ENCODE assay signal across 1 cellular context in genomic region chr2:23519334-23519651, GRCh38.
TF ChIP-seq lines count a peak whose summit lies in the region.

No MANE protein-coding gene starts in this region.

TF ChIP-seq in GM23338, 12 proteins besides CTCF, POLR2A, EP300 and RAD21 (continued from another document):
- TF ChIP-seq, protein P1, sequence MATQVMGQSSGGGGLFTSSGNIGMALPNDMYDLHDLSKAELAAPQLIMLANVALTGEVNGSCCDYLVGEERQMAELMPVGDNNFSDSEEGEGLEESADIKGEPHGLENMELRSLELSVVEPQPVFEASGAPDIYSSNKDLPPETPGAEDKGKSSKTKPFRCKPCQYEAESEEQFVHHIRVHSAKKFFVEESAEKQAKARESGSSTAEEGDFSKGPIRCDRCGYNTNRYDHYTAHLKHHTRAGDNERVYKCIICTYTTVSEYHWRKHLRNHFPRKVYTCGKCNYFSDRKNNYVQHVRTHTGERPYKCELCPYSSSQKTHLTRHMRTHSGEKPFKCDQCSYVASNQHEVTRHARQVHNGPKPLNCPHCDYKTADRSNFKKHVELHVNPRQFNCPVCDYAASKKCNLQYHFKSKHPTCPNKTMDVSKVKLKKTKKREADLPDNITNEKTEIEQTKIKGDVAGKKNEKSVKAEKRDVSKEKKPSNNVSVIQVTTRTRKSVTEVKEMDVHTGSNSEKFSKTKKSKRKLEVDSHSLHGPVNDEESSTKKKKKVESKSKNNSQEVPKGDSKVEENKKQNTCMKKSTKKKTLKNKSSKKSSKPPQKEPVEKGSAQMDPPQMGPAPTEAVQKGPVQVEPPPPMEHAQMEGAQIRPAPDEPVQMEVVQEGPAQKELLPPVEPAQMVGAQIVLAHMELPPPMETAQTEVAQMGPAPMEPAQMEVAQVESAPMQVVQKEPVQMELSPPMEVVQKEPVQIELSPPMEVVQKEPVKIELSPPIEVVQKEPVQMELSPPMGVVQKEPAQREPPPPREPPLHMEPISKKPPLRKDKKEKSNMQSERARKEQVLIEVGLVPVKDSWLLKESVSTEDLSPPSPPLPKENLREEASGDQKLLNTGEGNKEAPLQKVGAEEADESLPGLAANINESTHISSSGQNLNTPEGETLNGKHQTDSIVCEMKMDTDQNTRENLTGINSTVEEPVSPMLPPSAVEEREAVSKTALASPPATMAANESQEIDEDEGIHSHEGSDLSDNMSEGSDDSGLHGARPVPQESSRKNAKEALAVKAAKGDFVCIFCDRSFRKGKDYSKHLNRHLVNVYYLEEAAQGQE (IDR thresholded peaks at IDR 0.05; ENCODE audit: unreplicated experiment): no peak
- TF ChIP-seq ZNF114 (CRISPR knock-in tag; IDR thresholded peaks at IDR 0.05) (no peak), ETS1 (IDR thresholded peaks at IDR 0.05) (no peak), JUNB (IDR thresholded peaks at IDR 0.05; ENCODE audit: unreplicated experiment) (no peak), NANOG (IDR thresholded peaks at IDR 0.05; ENCODE audit: borderline replicate concordance) (no peak), CREB1 (CRISPR knock-in tag; IDR thresholded peaks at IDR 0.05; ENCODE audit: low read depth) (no peak), EZH2 (IDR thresholded peaks at IDR 0.05; ENCODE audit: low read depth, unreplicated experiment) (no peak)
